2 cellular contexts compared by ENCODE assay signal in genomic region chr1:187074445-187075045, GRCh38.
TF ChIP-seq lines count a peak whose summit lies in the region.

No MANE protein-coding gene starts in this region.

TF ChIP-seq in K562, 482 proteins besides CTCF, POLR2A, EP300 and RAD21 (continued from another document and continues in another):
- TF ChIP-seq RBM22 (IDR thresholded peaks at IDR 0.05; ENCODE audit: low read depth, low read length, poor library complexity, severe bottlenecking) (no peak), ZFP91 (CRISPR knock-in tag; IDR thresholded peaks at IDR 0.05) (no peak), HMG20B (CRISPR knock-in tag; IDR thresholded peaks at IDR 0.05) (no peak), GATAD2B (IDR thresholded peaks at IDR 0.05; ENCODE audit: borderline replicate concordance) (no peak), TAL1 (IDR thresholded peaks at IDR 0.05) (peak; percentile 73; the same call in 1 of the 2 replicates), USF1 (CRISPR knock-in tag; IDR thresholded peaks at IDR 0.05) (peak; percentile 78), MYBL2 (IDR thresholded peaks at IDR 0.05; ENCODE audit: low read depth) (peak; percentile 76), MYBL2 (CRISPR knock-in tag; IDR thresholded peaks at IDR 0.05; ENCODE audit: borderline replicate concordance) (no peak), CC2D1A (IDR thresholded peaks at IDR 0.05) (peak; percentile 67; the same call in 1 of the 2 replicates), DPF2 (IDR thresholded peaks at IDR 0.05) (peak; percentile 48; the same call in 1 of the 2 replicates), FOXM1 (IDR thresholded peaks at IDR 0.05; ENCODE audit: low read depth) (peak; percentile 85), FOXM1 (CRISPR knock-in tag; IDR thresholded peaks at IDR 0.05; ENCODE audit: low read depth) (no peak), ARID1B (IDR thresholded peaks at IDR 0.05) (peak; percentile 57), MGA (IDR thresholded peaks at IDR 0.05) (peak; percentile 46)

TF ChIP-seq in GM23338, 12 proteins besides CTCF, POLR2A, EP300 and RAD21 (continued from another document):
- TF ChIP-seq ETS1 (IDR thresholded peaks at IDR 0.05) (no peak), JUNB (IDR thresholded peaks at IDR 0.05; ENCODE audit: unreplicated experiment) (no peak), ZNF462 (CRISPR knock-in tag; IDR thresholded peaks at IDR 0.05) (no peak), POLR2AphosphoS5 (IDR thresholded peaks at IDR 0.05; ENCODE audit: low read depth) (no peak), REST (IDR thresholded peaks at IDR 0.05; ENCODE audit: unreplicated experiment) (no peak), ZNF114 (CRISPR knock-in tag; IDR thresholded peaks at IDR 0.05) (no peak), ZNF331 (CRISPR knock-in tag; IDR thresholded peaks at IDR 0.05; ENCODE audit: low read depth) (no peak), CREB1 (CRISPR knock-in tag; IDR thresholded peaks at IDR 0.05; ENCODE audit: low read depth) (no peak), EZH2 (IDR thresholded peaks at IDR 0.05; ENCODE audit: low read depth, unreplicated experiment) (no peak)
